ENCODE assay signal across 15 cellular contexts in genomic region chr16:49630783-49631182, GRCh38.
"Had no signal": no experiment of that assay in that cellular context is flagged by ENCODE, and none has a peak within 500 bp of the region (broad histone marks: within the 10 kb centered on the region; RNA-seq: fewer than 3 reads in every experiment).

No MANE protein-coding gene starts in this region.

- H3K9me3 ChIP-seq: lower lobe of right lung, neutrophil, tibial artery had no signal

- H3K36me3 ChIP-seq: neutrophil had no signal

- DNase-seq: activated CD4-positive, alpha-beta T cell treated with anti-CD3 and anti-CD28 coated beads for 48 hours; activated CD4-positive, CD25-positive, alpha-beta regulatory T cell; activated CD8-positive, alpha-beta memory T cell treated with anti-CD3 and anti-CD28 coated beads, Interleukin-2, amount 50 U/mL, for 4 hours; activated CD8-positive, alpha-beta T cell treated with anti-CD3 and anti-CD28 coated beads, Interleukin-2, amount 10 ng/mL, durations not matched to agents 7 days and 5 days; activated effector memory CD4-positive, alpha-beta T cell treated with Interleukin-2 at 50 U/mL for 16 hours; activated naive CD4-positive, alpha-beta T cell treated with anti-CD3 and anti-CD28 coated beads, Interleukin-2, amount 50 U/mL, for 16 hours; activated T-cell treated with anti-CD3 and anti-CD28 coated beads, Interleukin-2, amount 50 U/mL, for 48 hours; cerebellar nuclear complex; effector memory CD4-positive, alpha-beta T cell; left colon; lower lobe of right lung; stimulated activated naive CD4-positive, alpha-beta T cell treated with Interleukin-2 at 50 U/mL for 16 hours; T1000 had no signal

- ATAC-seq: activated CD8-positive, alpha-beta T cell treated with anti-CD3 and anti-CD28 coated beads, Interleukin-2, amount 10 ng/mL, durations not matched to agents 7 days and 5 days; left colon; lower lobe of right lung had no signal

- H3K4me3 ChIP-seq: lower lobe of right lung, tibial artery had no signal

- H3K27me3 ChIP-seq: neutrophil, tibial artery had no signal

- H3K4me1 ChIP-seq: lower lobe of right lung had no signal

- H3K27ac ChIP-seq: lower lobe of right lung, neutrophil, tibial artery had no signal
